In the genomic region with DNA sequence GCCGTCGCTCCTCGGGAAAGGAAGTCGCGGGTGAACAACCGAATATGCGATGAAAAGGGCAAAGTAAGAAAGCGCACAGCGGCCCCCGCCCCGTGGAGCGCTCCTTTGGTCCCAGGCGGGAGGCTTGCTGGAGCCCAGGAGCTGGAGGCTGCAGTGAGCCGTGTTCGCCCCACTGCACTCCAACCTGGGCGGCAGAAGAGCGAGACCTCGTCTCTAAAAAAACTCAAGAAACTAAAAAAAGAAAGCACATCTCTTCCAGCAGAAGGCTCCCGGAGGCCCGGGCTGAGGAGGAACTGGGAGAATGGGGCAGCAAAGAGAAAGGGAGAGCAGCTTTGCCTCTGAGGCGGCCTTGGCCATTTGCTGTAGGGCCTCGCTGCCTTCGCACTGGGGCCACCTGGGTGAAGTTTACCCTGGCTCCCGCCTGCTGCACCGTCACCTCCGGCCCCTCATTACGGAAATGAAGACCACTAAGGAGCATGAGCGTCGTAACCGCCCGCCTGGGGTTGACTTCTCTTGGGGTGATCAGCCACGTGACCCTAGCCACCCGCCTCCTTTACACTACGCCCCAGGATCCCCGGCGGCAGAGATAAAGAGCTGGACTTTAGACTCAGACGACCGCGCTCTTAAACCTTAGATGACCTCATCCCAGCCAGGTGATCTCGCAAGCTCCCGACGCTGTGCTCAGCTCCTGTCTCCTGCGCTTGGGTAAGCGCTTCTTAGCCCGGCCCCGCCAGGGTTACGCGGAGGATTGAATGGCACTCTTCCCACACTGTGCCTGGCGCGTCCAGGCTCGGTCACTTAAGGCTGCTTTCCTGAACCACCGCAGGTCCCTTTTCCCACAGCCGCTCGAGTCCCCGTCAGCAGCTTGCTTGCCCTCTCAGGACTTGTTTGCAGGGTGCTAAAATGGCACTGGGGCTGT, we compare ENCODE assay signal across 8 cellular contexts.
DNase-seq lines count a peak whose midpoint lies in the region; ATAC-seq lines count a peak whose summit lies in the region.

No MANE protein-coding gene starts in this region.

- WGBS in right cardiac atrium, result 17% methylated on average over 55 of the region's 55 CpGs

- peak overlapping the region; percentile 46 for H3K4me3 ChIP-seq in right cardiac atrium (ENCODE audit: low read length)

- no peak overlapping the region for H3K27ac ChIP-seq in right cardiac atrium (ENCODE audit: low read length)

- no peaks in the 10 kb centered on the region for H3K27me3 ChIP-seq in right cardiac atrium (ENCODE audit: control insufficient read depth, insufficient read depth)

- H3K9me3 ChIP-seq in right cardiac atrium (ENCODE audit: control insufficient read depth, low read length), result no peaks in the 10 kb centered on the region

- H3K4me1 ChIP-seq in right cardiac atrium (ENCODE audit: control insufficient read depth, insufficient read depth, low read length), result no peaks in the 10 kb centered on the region

- peak; percentile 62 for DNase-seq in activated effector memory CD4-positive, alpha-beta T cell treated with anti-CD3 and anti-CD28 coated beads, Interleukin-2, amount 50 U/mL, for 16 hours
- no peak for DNase-seq in activated effector memory CD4-positive, alpha-beta T cell treated with Interleukin-2 at 50 U/mL for 16 hours
- peak; percentile 11 for DNase-seq in activated gamma-delta T cell treated with anti-CD3 and anti-CD28 coated beads, Interleukin-2, amount 50 U/mL, for 16 hours (ENCODE audit: low read depth)
- DNase-seq in right cardiac atrium (peak; percentile 43 to 79 (median 67)), renal cortical epithelial cell (ENCODE audit: low read depth) (peak; percentile 52), KG1 (lab: John Stamatoyannopoulos, UW) (no peak), inferior parietal cortex (ENCODE audit: extremely low spot score) (no peak)

- intact Hi-C loops in right cardiac atrium (cut with DNase I), result no loop called here

- ATAC-seq in HG03175 (IDR thresholded peaks at IDR 0.05; ENCODE audit: unreplicated experiment) (peak; percentile 85), right cardiac atrium (peak; percentile 69 to 73)

Comparison
In these comparisons a context has a peak if more than half of its experiments do, and no peak if none do; other contexts are left out.
1. DNase-seq: peak in activated effector memory CD4-positive, alpha-beta T cell treated with anti-CD3 and anti-CD28 coated beads, Interleukin-2, amount 50 U/mL, for 16 hours (single experiment), activated gamma-delta T cell treated with anti-CD3 and anti-CD28 coated beads, Interleukin-2, amount 50 U/mL, for 16 hours (single experiment), right cardiac atrium (3 of 3) and renal cortical epithelial cell (single experiment); none in activated effector memory CD4-positive, alpha-beta T cell treated with Interleukin-2 at 50 U/mL for 16 hours (single experiment), KG1 (single experiment) and inferior parietal cortex (single experiment).